1 cellular context compared by ENCODE assay signal in genomic region chr2:171308280-171309054, GRCh38.
A peak's percentile ranks its signal among the peaks of the same experiment; 100 is the strongest.
TF ChIP-seq lines count a peak whose summit lies in the region.

No MANE protein-coding gene starts in this region.

TF ChIP-seq in HepG2, 621 proteins besides CTCF, POLR2A, EP300 and RAD21 (continued from another document and continues in another):
- no peak for TF ChIP-seq MED8 (CRISPR knock-in tag; IDR thresholded peaks at IDR 0.05; ENCODE audit: insufficient replicate concordance)
- TF ChIP-seq MLLT10 (CRISPR knock-in tag; IDR thresholded peaks at IDR 0.05) = no peak
- no peak for TF ChIP-seq BATF2 (CRISPR knock-in tag; IDR thresholded peaks at IDR 0.05)
- TF ChIP-seq CBX5 (CRISPR knock-in tag; IDR thresholded peaks at IDR 0.05; ENCODE audit: borderline replicate concordance) = 0 out of 2 replicates have a peak, but pooled peaks have one; percentile 20
- no peak for TF ChIP-seq KAT2B (IDR thresholded peaks at IDR 0.05; ENCODE audit: borderline replicate concordance, low read depth, low read length)
- peak; percentile 67 for TF ChIP-seq POGZ (CRISPR knock-in tag; IDR thresholded peaks at IDR 0.05)
- TF ChIP-seq ISL2 (CRISPR knock-in tag; IDR thresholded peaks at IDR 0.05) = no peak
- TF ChIP-seq, protein P1, sequence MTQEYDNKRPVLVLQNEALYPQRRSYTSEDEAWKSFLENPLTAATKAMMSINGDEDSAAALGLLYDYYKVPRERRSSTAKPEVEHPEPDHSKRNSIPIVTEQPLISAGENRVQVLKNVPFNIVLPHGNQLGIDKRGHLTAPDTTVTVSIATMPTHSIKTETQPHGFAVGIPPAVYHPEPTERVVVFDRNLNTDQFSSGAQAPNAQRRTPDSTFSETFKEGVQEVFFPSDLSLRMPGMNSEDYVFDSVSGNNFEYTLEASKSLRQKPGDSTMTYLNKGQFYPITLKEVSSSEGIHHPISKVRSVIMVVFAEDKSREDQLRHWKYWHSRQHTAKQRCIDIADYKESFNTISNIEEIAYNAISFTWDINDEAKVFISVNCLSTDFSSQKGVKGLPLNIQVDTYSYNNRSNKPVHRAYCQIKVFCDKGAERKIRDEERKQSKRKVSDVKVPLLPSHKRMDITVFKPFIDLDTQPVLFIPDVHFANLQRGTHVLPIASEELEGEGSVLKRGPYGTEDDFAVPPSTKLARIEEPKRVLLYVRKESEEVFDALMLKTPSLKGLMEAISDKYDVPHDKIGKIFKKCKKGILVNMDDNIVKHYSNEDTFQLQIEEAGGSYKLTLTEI (CRISPR knock-in tag; conservative IDR thresholded peaks at IDR 0.05) = no peak
- TF ChIP-seq ZNF136 (CRISPR knock-in tag; IDR thresholded peaks at IDR 0.05; ENCODE audit: low read depth) = no peak
- TF ChIP-seq, protein P2, sequence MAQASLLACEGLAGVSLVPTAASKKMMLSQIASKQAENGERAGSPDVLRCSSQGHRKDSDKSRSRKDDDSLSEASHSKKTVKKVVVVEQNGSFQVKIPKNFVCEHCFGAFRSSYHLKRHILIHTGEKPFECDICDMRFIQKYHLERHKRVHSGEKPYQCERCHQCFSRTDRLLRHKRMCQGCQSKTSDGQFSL (CRISPR knock-in tag; IDR thresholded peaks at IDR 0.05) = no peak
- no peak for TF ChIP-seq SAP130 (CRISPR knock-in tag; IDR thresholded peaks at IDR 0.05; ENCODE audit: low read depth)
- TF ChIP-seq, protein P3, sequence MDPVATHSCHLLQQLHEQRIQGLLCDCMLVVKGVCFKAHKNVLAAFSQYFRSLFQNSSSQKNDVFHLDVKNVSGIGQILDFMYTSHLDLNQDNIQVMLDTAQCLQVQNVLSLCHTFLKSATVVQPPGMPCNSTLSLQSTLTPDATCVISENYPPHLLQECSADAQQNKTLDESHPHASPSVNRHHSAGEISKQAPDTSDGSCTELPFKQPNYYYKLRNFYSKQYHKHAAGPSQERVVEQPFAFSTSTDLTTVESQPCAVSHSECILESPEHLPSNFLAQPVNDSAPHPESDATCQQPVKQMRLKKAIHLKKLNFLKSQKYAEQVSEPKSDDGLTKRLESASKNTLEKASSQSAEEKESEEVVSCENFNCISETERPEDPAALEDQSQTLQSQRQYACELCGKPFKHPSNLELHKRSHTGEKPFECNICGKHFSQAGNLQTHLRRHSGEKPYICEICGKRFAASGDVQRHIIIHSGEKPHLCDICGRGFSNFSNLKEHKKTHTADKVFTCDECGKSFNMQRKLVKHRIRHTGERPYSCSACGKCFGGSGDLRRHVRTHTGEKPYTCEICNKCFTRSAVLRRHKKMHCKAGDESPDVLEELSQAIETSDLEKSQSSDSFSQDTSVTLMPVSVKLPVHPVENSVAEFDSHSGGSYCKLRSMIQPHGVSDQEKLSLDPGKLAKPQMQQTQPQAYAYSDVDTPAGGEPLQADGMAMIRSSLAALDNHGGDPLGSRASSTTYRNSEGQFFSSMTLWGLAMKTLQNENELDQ (CRISPR knock-in tag; IDR thresholded peaks at IDR 0.05; ENCODE audit: borderline replicate concordance) = no peak
- TF ChIP-seq MTA1 (CRISPR knock-in tag; IDR thresholded peaks at IDR 0.05; ENCODE audit: borderline replicate concordance) = no peak
- no peak for TF ChIP-seq ZNF354B (CRISPR knock-in tag; IDR thresholded peaks at IDR 0.05)
- TF ChIP-seq, protein P4, sequence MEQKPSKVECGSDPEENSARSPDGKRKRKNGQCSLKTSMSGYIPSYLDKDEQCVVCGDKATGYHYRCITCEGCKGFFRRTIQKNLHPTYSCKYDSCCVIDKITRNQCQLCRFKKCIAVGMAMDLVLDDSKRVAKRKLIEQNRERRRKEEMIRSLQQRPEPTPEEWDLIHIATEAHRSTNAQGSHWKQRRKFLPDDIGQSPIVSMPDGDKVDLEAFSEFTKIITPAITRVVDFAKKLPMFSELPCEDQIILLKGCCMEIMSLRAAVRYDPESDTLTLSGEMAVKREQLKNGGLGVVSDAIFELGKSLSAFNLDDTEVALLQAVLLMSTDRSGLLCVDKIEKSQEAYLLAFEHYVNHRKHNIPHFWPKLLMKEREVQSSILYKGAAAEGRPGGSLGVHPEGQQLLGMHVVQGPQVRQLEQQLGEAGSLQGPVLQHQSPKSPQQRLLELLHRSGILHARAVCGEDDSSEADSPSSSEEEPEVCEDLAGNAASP (CRISPR knock-in tag; IDR thresholded peaks at IDR 0.05; ENCODE audit: borderline replicate concordance) = no peak
- TF ChIP-seq ZMYM2 (CRISPR knock-in tag; IDR thresholded peaks at IDR 0.05) = 0 out of 2 replicates have a peak, but pooled peaks have one; percentile 47
- no peak for TF ChIP-seq JDP2 (CRISPR knock-in tag; IDR thresholded peaks at IDR 0.05; ENCODE audit: borderline replicate concordance)
- no peak for TF ChIP-seq SRSF1 (optimal IDR thresholded peaks at IDR 0.05; ENCODE audit: low read depth, low read length)
- TF ChIP-seq SNAI1 (CRISPR knock-in tag; IDR thresholded peaks at IDR 0.05; ENCODE audit: borderline replicate concordance) = no peak
- TF ChIP-seq, protein P5, sequence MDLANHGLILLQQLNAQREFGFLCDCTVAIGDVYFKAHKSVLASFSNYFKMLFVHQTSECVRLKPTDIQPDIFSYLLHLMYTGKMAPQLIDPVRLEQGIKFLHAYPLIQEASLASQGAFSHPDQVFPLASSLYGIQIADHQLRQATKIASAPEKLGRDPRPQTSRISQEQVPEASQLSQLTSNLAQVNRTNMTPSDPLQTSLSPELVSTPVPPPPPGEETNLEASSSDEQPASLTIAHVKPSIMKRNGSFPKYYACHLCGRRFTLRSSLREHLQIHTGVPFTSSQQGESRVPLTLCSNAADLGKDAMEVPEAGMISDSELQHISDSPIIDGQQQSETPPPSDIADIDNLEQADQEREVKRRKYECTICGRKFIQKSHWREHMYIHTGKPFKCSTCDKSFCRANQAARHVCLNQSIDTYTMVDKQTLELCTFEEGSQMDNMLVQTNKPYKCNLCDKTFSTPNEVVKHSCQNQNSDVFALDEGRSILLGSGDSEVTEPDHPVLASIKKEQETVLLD (CRISPR knock-in tag; IDR thresholded peaks at IDR 0.05; ENCODE audit: low read depth) = no peak
- no peak for TF ChIP-seq TAF15 (IDR thresholded peaks at IDR 0.05; ENCODE audit: low read depth, low read length, poor library complexity, severe bottlenecking)
- no peak for TF ChIP-seq ZNF24 (IDR thresholded peaks at IDR 0.05)
- TF ChIP-seq MIER3 (CRISPR knock-in tag; IDR thresholded peaks at IDR 0.05; ENCODE audit: borderline replicate concordance) = no peak
- TF ChIP-seq HNF4A (CRISPR knock-in tag; IDR thresholded peaks at IDR 0.05) = peak; percentile 81
- no peak for TF ChIP-seq ZHX2 (IDR thresholded peaks at IDR 0.05; ENCODE audit: low read depth)
- TF ChIP-seq ZHX2 (CRISPR knock-in tag; IDR thresholded peaks at IDR 0.05; ENCODE audit: borderline replicate concordance) = no peak
- no peak for TF ChIP-seq NCOA2 (CRISPR knock-in tag; IDR thresholded peaks at IDR 0.05)
- no peak for TF ChIP-seq BCL6 (CRISPR knock-in tag; IDR thresholded peaks at IDR 0.05)
- TF ChIP-seq XRCC5 (optimal IDR thresholded peaks at IDR 0.05; ENCODE audit: low read length) = no peak
- no peak for TF ChIP-seq STAT5B (CRISPR knock-in tag; IDR thresholded peaks at IDR 0.05)
- TF ChIP-seq ZNF841 (CRISPR knock-in tag; IDR thresholded peaks at IDR 0.05; ENCODE audit: borderline replicate concordance) = no peak
- TF ChIP-seq PLRG1 (conservative IDR thresholded peaks at IDR 0.05) = no peak
- TF ChIP-seq, protein P6, sequence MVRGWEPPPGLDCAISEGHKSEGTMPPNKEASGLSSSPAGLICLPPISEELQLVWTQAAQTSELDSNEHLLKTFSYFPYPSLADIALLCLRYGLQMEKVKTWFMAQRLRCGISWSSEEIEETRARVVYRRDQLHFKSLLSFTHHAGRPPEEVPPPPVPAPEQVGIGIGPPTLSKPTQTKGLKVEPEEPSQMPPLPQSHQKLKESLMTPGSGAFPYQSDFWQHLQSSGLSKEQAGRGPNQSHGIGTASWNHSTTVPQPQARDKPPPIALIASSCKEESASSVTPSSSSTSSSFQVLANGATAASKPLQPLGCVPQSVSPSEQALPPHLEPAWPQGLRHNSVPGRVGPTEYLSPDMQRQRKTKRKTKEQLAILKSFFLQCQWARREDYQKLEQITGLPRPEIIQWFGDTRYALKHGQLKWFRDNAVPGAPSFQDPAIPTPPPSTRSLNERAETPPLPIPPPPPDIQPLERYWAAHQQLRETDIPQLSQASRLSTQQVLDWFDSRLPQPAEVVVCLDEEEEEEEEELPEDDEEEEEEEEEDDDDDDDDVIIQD (CRISPR knock-in tag; IDR thresholded peaks at IDR 0.05; ENCODE audit: low read depth) = peak; percentile 68; the same call in 1 of the 2 replicates
- no peak for TF ChIP-seq ZNF768 (CRISPR knock-in tag; IDR thresholded peaks at IDR 0.05)
- no peak for TF ChIP-seq MTF2 (CRISPR knock-in tag; IDR thresholded peaks at IDR 0.05; ENCODE audit: borderline replicate concordance)
- TF ChIP-seq SIN3B (IDR thresholded peaks at IDR 0.05; ENCODE audit: low read length) = no peak
- TF ChIP-seq ZMYM4 (CRISPR knock-in tag; IDR thresholded peaks at IDR 0.05) = peak; percentile 58
- 0 out of 2 replicates have a peak, but pooled peaks have one; percentile 7 for TF ChIP-seq ARID5B (CRISPR knock-in tag; IDR thresholded peaks at IDR 0.05)
- no peak for TF ChIP-seq ZNF556 (CRISPR knock-in tag; IDR thresholded peaks at IDR 0.05; ENCODE audit: borderline replicate concordance)
